In genomic region chr7:55254596-55255500, GRCh38 we compare ENCODE assay signal across 8 cellular contexts.
DNase-seq lines count a peak whose midpoint lies in the region; ATAC-seq and TF ChIP-seq lines count a peak whose summit lies in the region.

No MANE protein-coding gene starts in this region.

- H3K4me3 ChIP-seq in left lung, result peak overlapping the region; percentile 48 to 52

- H3K27ac Mint-ChIP-seq in activated CD4-positive, alpha-beta T cell treated with anti-CD3 and anti-CD28 coated beads, Interleukin-2, amount 10 ng/mL, durations not matched to agents 7 days and 5 days, result peak overlapping the region; percentile 78

- H3K36me3 Mint-ChIP-seq in activated CD4-positive, alpha-beta T cell treated with anti-CD3 and anti-CD28 coated beads, Interleukin-2, amount 10 ng/mL, durations not matched to agents 7 days and 5 days (ENCODE audit: low read depth), result no peaks in the 10 kb centered on the region

- ATAC-seq in GM18520 (IDR thresholded peaks at IDR 0.05; ENCODE audit: unreplicated experiment) (peak; percentile 51), HG03060 (IDR thresholded peaks at IDR 0.05; ENCODE audit: low read depth, unreplicated experiment) (peak; percentile 28), left lung (peak; percentile 97)

- peaks cover 42% of the 10 kb centered on the region for H3K27me3 Mint-ChIP-seq in activated CD4-positive, alpha-beta T cell treated with anti-CD3 and anti-CD28 coated beads, Interleukin-2, amount 10 ng/mL, durations not matched to agents 7 days and 5 days

- H3K36me3 ChIP-seq in left lung, result no peaks in the 10 kb centered on the region

- peaks cover 4 to 19% of the 10 kb centered on the region in 2 donors for H3K4me1 ChIP-seq in left lung

- peak overlapping the region; percentile 78 for H3K4me3 Mint-ChIP-seq in activated CD4-positive, alpha-beta T cell treated with anti-CD3 and anti-CD28 coated beads, Interleukin-2, amount 10 ng/mL, durations not matched to agents 7 days and 5 days

- POLR2A ChIA-PET in activated CD4-positive, alpha-beta T cell treated with anti-CD3 and anti-CD28 coated beads, Interleukin-2, amount 10 ng/mL, durations not matched to agents 7 days and 5 days (lab: Charles Lee), result no interaction called here

- CTCF ChIA-PET in activated CD4-positive, alpha-beta T cell treated with anti-CD3 and anti-CD28 coated beads, Interleukin-2, amount 10 ng/mL, durations not matched to agents 7 days and 5 days (lab: Charles Lee), result interaction anchor here (0.6 to 5.0 kb wide), 15 partner anchors 9 to 496 kb away, joined by 3 to 30 read pairs (median 5); partner anchors contain the start of gene SEC61G

- no peak overlapping the region for H3K27ac ChIP-seq in left lung

- TF ChIP-seq CTCF in left lung (IDR thresholded peaks at IDR 0.05), result peak; percentile 93 to 96

- peaks cover 8% of the 10 kb centered on the region for H3K4me1 Mint-ChIP-seq in activated CD4-positive, alpha-beta T cell treated with anti-CD3 and anti-CD28 coated beads, Interleukin-2, amount 10 ng/mL, durations not matched to agents 7 days and 5 days

- no peaks in the 10 kb centered on the region for H3K9me3 Mint-ChIP-seq in activated CD4-positive, alpha-beta T cell treated with anti-CD3 and anti-CD28 coated beads, Interleukin-2, amount 10 ng/mL, durations not matched to agents 7 days and 5 days

- intact Hi-C loops in left lung (cut with DNase I), result loop anchor here in 1 of 2 donors (5.0 kb wide), 2 partner anchors 463 to 483 kb away; no protein-coding TSS in a partner anchor

- no peaks in the 10 kb centered on the region for H3K9me3 ChIP-seq in left lung

- DNase-seq in A172 (ENCODE audit: low spot score) (peak; percentile 81), NCI-H2196 (lab: John Stamatoyannopoulos, UW; ENCODE audit: unreplicated experiment) (peak; percentile 84), dedifferentiated amniotic fluid mesenchymal stem cell (ENCODE audit: extremely low spot score) (peak; percentile 54), left lung (peak; percentile 81 to 94)
- peak; percentile 50 for DNase-seq in activated CD4-positive, alpha-beta T cell treated with anti-CD3 and anti-CD28 coated beads, Interleukin-2, amount 10 ng/mL, durations not matched to agents 7 days and 5 days
- peak; percentile 19 for DNase-seq in stimulated activated CD4-positive, alpha-beta T cell treated with anti-CD3 and anti-CD28 coated beads, Interleukin-2, amount 100 ng/mL, for 4 hours (ENCODE audit: low read depth)

- peaks cover 0 to 53% of the 10 kb centered on the region in 2 donors for H3K27me3 ChIP-seq in left lung

Comparison
In these comparisons a context has a peak if more than half of its experiments do, and no peak if none do; other contexts are left out.
1. DNase-seq: peak in every context shown above with its lines; median percentile 88 in left lung; 84 in NCI-H2196; 81 in A172; 54 in dedifferentiated amniotic fluid mesenchymal stem cell; 50 in activated CD4-positive, alpha-beta T cell treated with anti-CD3 and anti-CD28 coated beads, Interleukin-2, amount 10 ng/mL, durations not matched to agents 7 days and 5 days; 19 in stimulated activated CD4-positive, alpha-beta T cell treated with anti-CD3 and anti-CD28 coated beads, Interleukin-2, amount 100 ng/mL, for 4 hours.
2. ATAC-seq: peak in every context shown above with its lines; median percentile 97 in left lung; 51 in GM18520; 28 in HG03060.